ENCODE assay signal across 1 cellular context in genomic region chr5:159971514-159971913, GRCh38.
TF ChIP-seq lines count a peak whose summit lies in the region.

No MANE protein-coding gene starts in this region.

TF ChIP-seq in IMR-90, 13 proteins besides CTCF, POLR2A, EP300 and RAD21:
- TF ChIP-seq FOS (IDR thresholded peaks at IDR 0.05; ENCODE audit: low read depth, low read length) (no peak), RCOR1 (IDR thresholded peaks at IDR 0.05; ENCODE audit: insufficient replicate concordance, low read length) (no peak), CHD1 (IDR thresholded peaks at IDR 0.05; ENCODE audit: low read depth, low read length) (no peak), NFE2L2 (IDR thresholded peaks at IDR 0.05; ENCODE audit: low read depth, low read length) (no peak), CEBPB (IDR thresholded peaks at IDR 0.05; ENCODE audit: low read depth, low read length) (no peak), RFX5 (IDR thresholded peaks at IDR 0.05; ENCODE audit: low read depth, low read length) (no peak)
- TF ChIP-seq, protein P1, sequence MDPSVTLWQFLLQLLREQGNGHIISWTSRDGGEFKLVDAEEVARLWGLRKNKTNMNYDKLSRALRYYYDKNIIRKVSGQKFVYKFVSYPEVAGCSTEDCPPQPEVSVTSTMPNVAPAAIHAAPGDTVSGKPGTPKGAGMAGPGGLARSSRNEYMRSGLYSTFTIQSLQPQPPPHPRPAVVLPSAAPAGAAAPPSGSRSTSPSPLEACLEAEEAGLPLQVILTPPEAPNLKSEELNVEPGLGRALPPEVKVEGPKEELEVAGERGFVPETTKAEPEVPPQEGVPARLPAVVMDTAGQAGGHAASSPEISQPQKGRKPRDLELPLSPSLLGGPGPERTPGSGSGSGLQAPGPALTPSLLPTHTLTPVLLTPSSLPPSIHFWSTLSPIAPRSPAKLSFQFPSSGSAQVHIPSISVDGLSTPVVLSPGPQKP (IDR thresholded peaks at IDR 0.05; ENCODE audit: borderline replicate concordance, low read depth, low read length), result no peak
